ENCODE assay signal across 1 cellular context in the genomic region with DNA sequence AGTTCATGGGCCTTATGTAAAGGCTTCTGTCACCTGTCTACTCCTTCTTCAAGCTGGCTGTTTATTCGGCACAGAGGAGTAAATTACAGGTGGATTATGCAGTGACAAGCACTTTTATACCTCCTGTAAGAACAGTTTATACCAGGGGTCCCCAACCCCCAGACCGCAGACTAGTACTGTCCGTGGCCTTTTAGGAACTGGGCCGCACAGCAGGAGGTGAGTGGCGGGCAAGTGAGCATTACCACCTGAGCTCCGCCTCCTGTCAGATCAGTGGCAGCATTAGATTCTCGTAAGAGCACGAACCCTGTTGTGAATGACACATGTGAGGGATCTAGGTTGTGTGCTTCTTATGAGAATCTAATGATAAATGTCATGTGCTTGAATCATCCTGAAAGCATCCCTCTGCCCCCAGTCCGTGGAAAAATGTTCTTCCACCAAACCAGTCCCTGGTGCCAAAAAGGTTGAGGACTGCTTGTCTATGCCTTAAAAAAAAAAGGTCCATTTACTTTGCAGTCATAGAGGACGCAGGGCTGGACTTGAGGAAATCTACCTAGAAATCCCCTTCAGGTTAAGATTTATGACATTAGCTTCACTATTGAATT.
TF ChIP-seq lines count a peak whose summit lies in the region.

No MANE protein-coding gene starts in this region.

TF ChIP-seq in SK-N-SH, 30 proteins besides CTCF, POLR2A, EP300 and RAD21:
- TF ChIP-seq, protein P1, sequence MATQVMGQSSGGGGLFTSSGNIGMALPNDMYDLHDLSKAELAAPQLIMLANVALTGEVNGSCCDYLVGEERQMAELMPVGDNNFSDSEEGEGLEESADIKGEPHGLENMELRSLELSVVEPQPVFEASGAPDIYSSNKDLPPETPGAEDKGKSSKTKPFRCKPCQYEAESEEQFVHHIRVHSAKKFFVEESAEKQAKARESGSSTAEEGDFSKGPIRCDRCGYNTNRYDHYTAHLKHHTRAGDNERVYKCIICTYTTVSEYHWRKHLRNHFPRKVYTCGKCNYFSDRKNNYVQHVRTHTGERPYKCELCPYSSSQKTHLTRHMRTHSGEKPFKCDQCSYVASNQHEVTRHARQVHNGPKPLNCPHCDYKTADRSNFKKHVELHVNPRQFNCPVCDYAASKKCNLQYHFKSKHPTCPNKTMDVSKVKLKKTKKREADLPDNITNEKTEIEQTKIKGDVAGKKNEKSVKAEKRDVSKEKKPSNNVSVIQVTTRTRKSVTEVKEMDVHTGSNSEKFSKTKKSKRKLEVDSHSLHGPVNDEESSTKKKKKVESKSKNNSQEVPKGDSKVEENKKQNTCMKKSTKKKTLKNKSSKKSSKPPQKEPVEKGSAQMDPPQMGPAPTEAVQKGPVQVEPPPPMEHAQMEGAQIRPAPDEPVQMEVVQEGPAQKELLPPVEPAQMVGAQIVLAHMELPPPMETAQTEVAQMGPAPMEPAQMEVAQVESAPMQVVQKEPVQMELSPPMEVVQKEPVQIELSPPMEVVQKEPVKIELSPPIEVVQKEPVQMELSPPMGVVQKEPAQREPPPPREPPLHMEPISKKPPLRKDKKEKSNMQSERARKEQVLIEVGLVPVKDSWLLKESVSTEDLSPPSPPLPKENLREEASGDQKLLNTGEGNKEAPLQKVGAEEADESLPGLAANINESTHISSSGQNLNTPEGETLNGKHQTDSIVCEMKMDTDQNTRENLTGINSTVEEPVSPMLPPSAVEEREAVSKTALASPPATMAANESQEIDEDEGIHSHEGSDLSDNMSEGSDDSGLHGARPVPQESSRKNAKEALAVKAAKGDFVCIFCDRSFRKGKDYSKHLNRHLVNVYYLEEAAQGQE (IDR thresholded peaks at IDR 0.05; ENCODE audit: low read depth, low read length), result no peak
- no peak for TF ChIP-seq TCF12 (IDR thresholded peaks at IDR 0.05)
- TF ChIP-seq RCOR1 (IDR thresholded peaks at IDR 0.05; ENCODE audit: low read length), result no peak
- TF ChIP-seq CHD2 (IDR thresholded peaks at IDR 0.05; ENCODE audit: low read length, partially characterized antibody), result no peak
- TF ChIP-seq SMC3 (IDR thresholded peaks at IDR 0.05; ENCODE audit: low read depth, low read length), result no peak
- TF ChIP-seq JUND (IDR thresholded peaks at IDR 0.05), result no peak
- TF ChIP-seq, protein P2, sequence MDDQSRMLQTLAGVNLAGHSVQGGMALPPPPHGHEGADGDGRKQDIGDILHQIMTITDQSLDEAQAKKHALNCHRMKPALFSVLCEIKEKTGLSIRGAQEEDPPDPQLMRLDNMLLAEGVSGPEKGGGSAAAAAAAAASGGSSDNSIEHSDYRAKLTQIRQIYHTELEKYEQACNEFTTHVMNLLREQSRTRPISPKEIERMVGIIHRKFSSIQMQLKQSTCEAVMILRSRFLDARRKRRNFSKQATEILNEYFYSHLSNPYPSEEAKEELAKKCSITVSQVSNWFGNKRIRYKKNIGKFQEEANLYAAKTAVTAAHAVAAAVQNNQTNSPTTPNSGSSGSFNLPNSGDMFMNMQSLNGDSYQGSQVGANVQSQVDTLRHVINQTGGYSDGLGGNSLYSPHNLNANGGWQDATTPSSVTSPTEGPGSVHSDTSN (IDR thresholded peaks at IDR 0.05), result 0 out of 2 replicates have a peak, but pooled peaks have one; percentile 12
